Comparison of ENCODE assay signal across 1 cellular context in the genomic region with DNA sequence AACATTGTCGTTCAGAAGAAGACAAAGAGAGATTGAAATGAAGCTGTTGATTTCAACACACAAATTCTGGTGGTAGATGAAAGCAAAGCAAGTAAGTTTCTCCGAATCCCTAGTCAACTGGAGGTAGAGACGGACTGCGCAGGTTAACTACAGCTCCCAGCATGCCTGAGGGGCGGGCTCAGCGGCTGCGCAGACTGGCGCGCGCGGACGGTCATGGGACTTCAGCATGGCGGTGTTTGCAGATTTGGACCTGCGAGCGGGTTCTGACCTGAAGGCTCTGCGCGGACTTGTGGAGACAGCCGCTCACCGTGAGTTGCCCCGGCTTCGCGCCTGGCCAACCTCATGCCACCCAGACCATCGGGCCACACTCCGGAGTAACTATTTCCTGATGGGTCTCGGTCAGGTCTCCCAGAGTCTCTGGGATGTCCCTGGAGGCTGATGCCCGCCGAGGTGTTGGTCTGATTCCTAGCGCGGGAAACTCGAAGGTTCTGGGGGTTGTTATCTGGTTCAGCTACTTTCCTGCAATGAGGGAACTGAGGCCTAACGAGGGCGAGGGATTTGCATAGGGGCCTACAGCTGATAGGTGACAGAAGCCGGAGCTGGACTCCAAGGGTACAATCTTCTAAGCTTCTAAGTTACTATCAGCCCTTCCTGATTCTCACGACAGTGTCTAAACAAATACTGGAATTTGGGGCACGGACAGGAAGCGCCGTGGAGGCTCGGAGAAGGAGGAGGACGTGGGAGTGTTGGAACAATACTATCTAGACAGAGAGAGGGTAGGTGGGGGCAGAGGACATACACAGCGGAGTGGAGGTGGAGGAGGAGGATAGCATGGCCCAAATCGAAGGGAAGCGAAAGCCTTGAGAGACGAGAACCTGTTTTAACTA.
TF ChIP-seq lines count a peak whose summit lies in the region.

Gene RPP30 (plus strand): TSS at position 214 of the 887 bp plus-strand sequence. CDS start 13 bp downstream, at position 227.

TF ChIP-seq in HepG2, 621 proteins besides CTCF, POLR2A, EP300 and RAD21 (continued from another document and continues in another):
- TF ChIP-seq THAP9 (CRISPR knock-in tag; IDR thresholded peaks at IDR 0.05; ENCODE audit: borderline replicate concordance) = peak; percentile 73; the same call in 1 of the 2 replicates
- no peak for TF ChIP-seq ZSCAN22 (CRISPR knock-in tag; IDR thresholded peaks at IDR 0.05)
- TF ChIP-seq ZNF503 (CRISPR knock-in tag; IDR thresholded peaks at IDR 0.05) = no peak
- peak; percentile 39; the same call in 1 of the 2 replicates for TF ChIP-seq RXRB (CRISPR knock-in tag; IDR thresholded peaks at IDR 0.05; ENCODE audit: borderline replicate concordance)
- TF ChIP-seq RBFOX2 (IDR thresholded peaks at IDR 0.05; ENCODE audit: low read depth, low read length) = peak; percentile 83
- peak; percentile 84 for TF ChIP-seq KDM5A (IDR thresholded peaks at IDR 0.05; ENCODE audit: borderline replicate concordance, low read length)
- no peak for TF ChIP-seq ZNF451 (CRISPR knock-in tag; IDR thresholded peaks at IDR 0.05)
- TF ChIP-seq, protein P1, sequence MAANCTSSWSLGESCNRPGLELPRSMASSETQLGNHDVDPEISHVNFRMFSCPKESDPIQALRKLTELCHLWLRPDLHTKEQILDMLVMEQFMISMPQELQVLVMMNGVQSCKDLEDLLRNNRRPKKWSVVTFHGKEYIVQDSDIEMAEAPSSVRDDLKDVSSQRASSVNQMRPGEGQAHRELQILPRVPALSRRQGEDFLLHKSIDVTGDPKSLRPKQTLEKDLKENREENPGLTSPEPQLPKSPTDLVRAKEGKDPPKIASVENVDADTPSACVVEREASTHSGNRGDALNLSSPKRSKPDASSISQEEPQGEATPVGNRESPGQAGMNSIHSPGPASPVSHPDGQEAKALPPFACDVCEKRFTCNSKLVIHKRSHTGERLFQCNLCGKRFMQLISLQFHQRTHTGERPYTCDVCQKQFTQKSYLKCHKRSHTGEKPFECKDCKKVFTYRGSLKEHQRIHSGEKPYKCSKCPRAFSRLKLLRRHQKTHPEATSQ (CRISPR knock-in tag; IDR thresholded peaks at IDR 0.05; ENCODE audit: borderline replicate concordance) = no peak
- TF ChIP-seq THAP8 (CRISPR knock-in tag; IDR thresholded peaks at IDR 0.05; ENCODE audit: borderline replicate concordance) = no peak
- TF ChIP-seq ZFYVE20 (CRISPR knock-in tag; IDR thresholded peaks at IDR 0.05; ENCODE audit: borderline replicate concordance, low read depth) = 0 out of 2 replicates have a peak, but pooled peaks have one; percentile 49
- TF ChIP-seq TAF15 (IDR thresholded peaks at IDR 0.05; ENCODE audit: low read depth, low read length, poor library complexity, severe bottlenecking) = no peak
- TF ChIP-seq SIN3A (IDR thresholded peaks at IDR 0.05; ENCODE audit: borderline replicate concordance, low read depth, low read length) = peak; percentile 82; the same call in 1 of the 2 replicates
- no peak for TF ChIP-seq ZNF354B (CRISPR knock-in tag; IDR thresholded peaks at IDR 0.05)
- TF ChIP-seq MTF1 (CRISPR knock-in tag; IDR thresholded peaks at IDR 0.05) = no peak
- TF ChIP-seq ZNF572 (CRISPR knock-in tag; IDR thresholded peaks at IDR 0.05) = no peak
- TF ChIP-seq, protein P2, sequence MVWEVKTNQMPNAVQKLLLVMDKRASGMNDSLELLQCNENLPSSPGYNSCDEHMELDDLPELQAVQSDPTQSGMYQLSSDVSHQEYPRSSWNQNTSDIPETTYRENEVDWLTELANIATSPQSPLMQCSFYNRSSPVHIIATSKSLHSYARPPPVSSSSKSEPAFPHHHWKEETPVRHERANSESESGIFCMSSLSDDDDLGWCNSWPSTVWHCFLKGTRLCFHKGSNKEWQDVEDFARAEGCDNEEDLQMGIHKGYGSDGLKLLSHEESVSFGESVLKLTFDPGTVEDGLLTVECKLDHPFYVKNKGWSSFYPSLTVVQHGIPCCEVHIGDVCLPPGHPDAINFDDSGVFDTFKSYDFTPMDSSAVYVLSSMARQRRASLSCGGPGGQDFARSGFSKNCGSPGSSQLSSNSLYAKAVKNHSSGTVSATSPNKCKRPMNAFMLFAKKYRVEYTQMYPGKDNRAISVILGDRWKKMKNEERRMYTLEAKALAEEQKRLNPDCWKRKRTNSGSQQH (CRISPR knock-in tag; IDR thresholded peaks at IDR 0.05; ENCODE audit: low read depth) = no peak; the same call in none of the 2 replicates
- TF ChIP-seq ZMYM4 (CRISPR knock-in tag; IDR thresholded peaks at IDR 0.05) = peak; percentile 19
- peak; percentile 40 for TF ChIP-seq PTBP1 (IDR thresholded peaks at IDR 0.05; ENCODE audit: low read depth, low read length, poor library complexity, severe bottlenecking)
- 0 out of 2 replicates have a peak, but pooled peaks have one; percentile 80 for TF ChIP-seq ZNF737 (CRISPR knock-in tag; IDR thresholded peaks at IDR 0.05; ENCODE audit: borderline replicate concordance)
- TF ChIP-seq ZSCAN21 (CRISPR knock-in tag; IDR thresholded peaks at IDR 0.05; ENCODE audit: borderline replicate concordance) = no peak; the same call in 1 of the 2 replicates
- TF ChIP-seq, protein P3, sequence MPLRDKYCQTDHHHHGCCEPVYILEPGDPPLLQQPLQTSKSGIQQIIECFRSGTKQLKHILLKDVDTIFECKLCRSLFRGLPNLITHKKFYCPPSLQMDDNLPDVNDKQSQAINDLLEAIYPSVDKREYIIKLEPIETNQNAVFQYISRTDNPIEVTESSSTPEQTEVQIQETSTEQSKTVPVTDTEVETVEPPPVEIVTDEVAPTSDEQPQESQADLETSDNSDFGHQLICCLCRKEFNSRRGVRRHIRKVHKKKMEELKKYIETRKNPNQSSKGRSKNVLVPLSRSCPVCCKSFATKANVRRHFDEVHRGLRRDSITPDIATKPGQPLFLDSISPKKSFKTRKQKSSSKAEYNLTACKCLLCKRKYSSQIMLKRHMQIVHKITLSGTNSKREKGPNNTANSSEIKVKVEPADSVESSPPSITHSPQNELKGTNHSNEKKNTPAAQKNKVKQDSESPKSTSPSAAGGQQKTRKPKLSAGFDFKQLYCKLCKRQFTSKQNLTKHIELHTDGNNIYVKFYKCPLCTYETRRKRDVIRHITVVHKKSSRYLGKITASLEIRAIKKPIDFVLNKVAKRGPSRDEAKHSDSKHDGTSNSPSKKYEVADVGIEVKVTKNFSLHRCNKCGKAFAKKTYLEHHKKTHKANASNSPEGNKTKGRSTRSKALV (CRISPR knock-in tag; IDR thresholded peaks at IDR 0.05) = no peak
- TF ChIP-seq ZNF619 (CRISPR knock-in tag; IDR thresholded peaks at IDR 0.05) = peak; percentile 78; the same call in 1 of the 2 replicates
- no peak for TF ChIP-seq ETS1 (CRISPR knock-in tag; IDR thresholded peaks at IDR 0.05)
- TF ChIP-seq IRF2 (CRISPR knock-in tag; IDR thresholded peaks at IDR 0.05) = peak; percentile 89
- no peak for TF ChIP-seq ZNF512B (CRISPR knock-in tag; IDR thresholded peaks at IDR 0.05; ENCODE audit: borderline replicate concordance)
- no peak for TF ChIP-seq TIGD3 (CRISPR knock-in tag; IDR thresholded peaks at IDR 0.05; ENCODE audit: borderline replicate concordance)
- no peak for TF ChIP-seq ZNF615 (CRISPR knock-in tag; IDR thresholded peaks at IDR 0.05; ENCODE audit: borderline replicate concordance)
- TF ChIP-seq ZBTB44 (CRISPR knock-in tag; IDR thresholded peaks at IDR 0.05) = no peak; the same call in 1 of the 2 replicates
- TF ChIP-seq MEIS1 (CRISPR knock-in tag; IDR thresholded peaks at IDR 0.05; ENCODE audit: borderline replicate concordance) = no peak
- no peak for TF ChIP-seq NFRKB (IDR thresholded peaks at IDR 0.05)
- 0 out of 2 replicates have a peak, but pooled peaks have one; percentile 2 for TF ChIP-seq ZNF564 (CRISPR knock-in tag; IDR thresholded peaks at IDR 0.05)
